Comparison of ENCODE assay signal across 16 cellular contexts in the genomic region with DNA sequence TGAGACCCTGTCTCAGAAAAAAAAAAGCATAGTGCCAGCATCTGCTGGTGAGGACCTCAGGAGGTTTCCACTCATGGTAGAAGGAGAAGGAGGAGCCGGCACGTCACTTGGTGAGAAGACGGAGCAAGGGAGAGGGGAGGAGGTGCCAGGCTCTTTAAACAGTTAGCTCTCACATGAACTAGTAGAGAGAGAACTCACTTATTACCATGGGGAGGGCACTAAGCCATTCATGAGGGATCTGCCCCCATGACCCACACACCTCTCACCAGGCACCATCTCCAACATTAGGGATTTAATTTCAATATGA.
DNase-seq lines count a peak whose midpoint lies in the region; ATAC-seq and TF ChIP-seq lines count a peak whose summit lies in the region.
"Had no signal": no experiment of that assay in that cellular context is flagged by ENCODE, and none has a peak within 500 bp of the region (broad histone marks: within the 10 kb centered on the region; RNA-seq: fewer than 3 reads in every experiment).

No MANE protein-coding gene starts in this region.

- H3K36me3 Mint-ChIP-seq in activated CD4-positive, alpha-beta T cell treated with anti-CD3 and anti-CD28 coated beads for 36 hours (ENCODE audit: low read depth): peaks cover 1% of the 10 kb centered on the region
- H3K36me3 Mint-ChIP-seq: WTC11 had no signal

- POLR2A ChIA-PET in activated CD4-positive, alpha-beta T cell treated with anti-CD3 and anti-CD28 coated beads for 36 hours (lab: Charles Lee): no interaction called here

- TF ChIP-seq CTCF in OCI-LY3 (IDR thresholded peaks at IDR 0.05; ENCODE audit: low read depth, low read length): no peak

- peak overlapping the region; percentile 44 for H3K4me3 ChIP-seq in OCI-LY3 (ENCODE audit: low read length)

- no peak overlapping the region for H3K4me3 Mint-ChIP-seq in activated CD4-positive, alpha-beta T cell treated with anti-CD3 and anti-CD28 coated beads for 36 hours
- H3K4me3 Mint-ChIP-seq: activated T-helper 17 cell treated with anti-CD3 and anti-CD28 coated beads, Interleukin-2, amount 50 U/mL, for 72 hours; CD4-positive, alpha-beta memory T cell; H9; WTC11 had no signal

- H3K4me2 ChIP-seq in OCI-LY3 (ENCODE audit: low read length): peak overlapping the region; percentile 57

- CTCF ChIA-PET in activated CD4-positive, alpha-beta T cell treated with anti-CD3 and anti-CD28 coated beads for 36 hours (lab: Charles Lee): no interaction called here

- no peaks in the 10 kb centered on the region for H3K9me3 ChIP-seq in OCI-LY3 (ENCODE audit: insufficient read depth, low read length)

- H3K79me2 ChIP-seq in OCI-LY3 (ENCODE audit: low read length): no peaks in the 10 kb centered on the region

- ATAC-seq in GM18867 (IDR thresholded peaks at IDR 0.05; ENCODE audit: unreplicated experiment) (peak; percentile 49), GM21447 (IDR thresholded peaks at IDR 0.05; ENCODE audit: unreplicated experiment) (peak; percentile 41), HG02973 (IDR thresholded peaks at IDR 0.05; ENCODE audit: unreplicated experiment) (peak; percentile 32)
- no peak for ATAC-seq in activated CD4-positive, alpha-beta T cell treated with anti-CD3 and anti-CD28 coated beads for 36 hours
- ATAC-seq: WTC11 had no signal

- H3K9ac ChIP-seq in OCI-LY3 (ENCODE audit: low read length): no peak overlapping the region

- H3K27me3 ChIP-seq in OCI-LY3 (ENCODE audit: low read depth, low read length): no peaks in the 10 kb centered on the region

- intact Hi-C loops in activated CD4-positive, alpha-beta T cell treated with anti-CD3 and anti-CD28 coated beads for 36 hours (cut with DNase I, micrococcal nuclease): no loop called here

- H3K4me1 ChIP-seq in OCI-LY3 (ENCODE audit: low read length): peaks cover 16% of the 10 kb centered on the region

- no peak overlapping the region for H3K27ac Mint-ChIP-seq in activated CD4-positive, alpha-beta T cell treated with anti-CD3 and anti-CD28 coated beads for 36 hours
- H3K27ac Mint-ChIP-seq: activated T-helper 17 cell treated with anti-CD3 and anti-CD28 coated beads, Interleukin-2, amount 50 U/mL, for 72 hours; H9; stimulated activated naive B cell treated with anti-CD40 and anti-IgM and Interleukin-4, amounts not matched to agents 10 μg/mL and 1 μg/mL and 100 μg/mL, for 72 hours; WTC11 had no signal

- no peaks in the 10 kb centered on the region for H3K27me3 Mint-ChIP-seq in activated CD4-positive, alpha-beta T cell treated with anti-CD3 and anti-CD28 coated beads for 36 hours
- H3K27me3 Mint-ChIP-seq: activated T-helper 17 cell treated with anti-CD3 and anti-CD28 coated beads, Interleukin-2, amount 50 U/mL, for 72 hours; CD4-positive, alpha-beta memory T cell; stimulated activated naive B cell treated with anti-CD40 and anti-IgM and Interleukin-4, amounts not matched to agents 10 μg/mL and 1 μg/mL and 100 μg/mL, for 72 hours had no signal

- H3K36me3 ChIP-seq in OCI-LY3 (replicated peaks; ENCODE audit: low read depth, low read length): no peaks in the 10 kb centered on the region

- peak overlapping the region; percentile 39; the same call in 1 of the 2 replicates for H3K27ac ChIP-seq in OCI-LY3 (ENCODE audit: low read length)

- DNase-seq in NCI-H748 (lab: John Stamatoyannopoulos, UW; ENCODE audit: unreplicated experiment) (no peak), ureter (ENCODE audit: low spot score) (no peak), middle frontal gyrus (ENCODE audit: extremely low spot score, low spot score) (no peak)
- no peak for DNase-seq in activated CD4-positive, alpha-beta T cell treated with anti-CD3 and anti-CD28 coated beads for 36 hours
- DNase-seq: CD4-positive, alpha-beta memory T cell; H9; hippocampal formation; NCI-H146; occipital lobe had no signal

- no peaks in the 10 kb centered on the region for H3K4me1 Mint-ChIP-seq in activated CD4-positive, alpha-beta T cell treated with anti-CD3 and anti-CD28 coated beads for 36 hours
- H3K4me1 Mint-ChIP-seq: activated T-helper 17 cell treated with anti-CD3 and anti-CD28 coated beads, Interleukin-2, amount 50 U/mL, for 72 hours; CD4-positive, alpha-beta memory T cell; H9; WTC11 had no signal

- no peak overlapping the region for H2AFZ ChIP-seq in OCI-LY3 (ENCODE audit: low read depth, low read length)

- no peaks in the 10 kb centered on the region for H3K9me3 Mint-ChIP-seq in activated CD4-positive, alpha-beta T cell treated with anti-CD3 and anti-CD28 coated beads for 36 hours (ENCODE audit: low read depth)
- H3K9me3 Mint-ChIP-seq: H9, WTC11 had no signal

- no peaks in the 10 kb centered on the region for H4K20me1 ChIP-seq in OCI-LY3 (ENCODE audit: insufficient read depth, low read length)
